In genomic region chr19:9406798-9407352, GRCh38 we compare ENCODE assay signal across 8 cellular contexts. TPM values are rescaled to one million over a fixed set of nuclear protein-coding genes. Genes with fewer than 3 reads are reported as not detected.
DNase-seq lines count a peak whose midpoint lies in the region; ATAC-seq and TF ChIP-seq lines count a peak whose summit lies in the region.

No MANE protein-coding gene starts in this region.

- TF ChIP-seq CTCF in GM23338 (conservative IDR thresholded peaks at IDR 0.05; ENCODE audit: low read depth in 2 of 2): no peak
- no peak for TF ChIP-seq CTCF in SK-N-SH (IDR thresholded peaks at IDR 0.05)

- DNase-seq in GM23338 (ENCODE audit: low spot score) (peak; percentile 6), SK-N-SH (peak; percentile 84), anterior cingulate cortex (lab: John Stamatoyannopoulos, UW) (peak in 43 of 58 donors; percentile 0 to 59 (median 16)), immature natural killer cell (peak; percentile 39 to 52 (median 44)), AML-193 (lab: John Stamatoyannopoulos, UW) (no peak), NCI-H187 treated with DMSO at 0.1 percent for 48 hours (lab: John Stamatoyannopoulos, UW) (no peak), NCI-H226 (no peak)
- DNase-seq in stimulated activated CD4-positive, alpha-beta T cell treated with anti-CD3 and anti-CD28 coated beads, Interleukin-2, amount 100 ng/mL, for 24 hours: peak; percentile 61 to 71

- H3K4me1 Mint-ChIP-seq in GM23338: no peaks in the 10 kb centered on the region
- peaks cover 26 to 34% of the 10 kb centered on the region in 2 donors for H3K4me1 Mint-ChIP-seq in immature natural killer cell

- ATAC-seq in GM23338: peak; percentile 64

- no peak overlapping the region for H3K4me3 Mint-ChIP-seq in GM23338
- H3K4me3 Mint-ChIP-seq in immature natural killer cell: peak overlapping the region; percentile 81 to 92 (median 83)

- H3K27me3 ChIP-seq in GM23338 (ENCODE audit: insufficient read depth) (no peaks in the 10 kb centered on the region), SK-N-SH (ENCODE audit: insufficient read depth) (no peaks in the 10 kb centered on the region)

- no peak overlapping the region for H3K9ac ChIP-seq in SK-N-SH

- H3K27ac Mint-ChIP-seq in GM23338 (no peak overlapping the region), immature natural killer cell (peak overlapping the region in 4 of 6 donors; percentile 51 to 75 (median 72))

- no peak overlapping the region for H3K4me2 ChIP-seq in GM23338
- H3K4me2 ChIP-seq in SK-N-SH: peak overlapping the region; percentile 50

- no peak for TF ChIP-seq EP300 in SK-N-SH (IDR thresholded peaks at IDR 0.05; ENCODE audit: borderline replicate concordance in 1 of 2, low read depth in 1 of 2, low read length in 1 of 2)

- H2AFZ ChIP-seq in GM23338: no peak overlapping the region
- H2AFZ ChIP-seq in SK-N-SH (ENCODE audit: low read depth): peak overlapping the region; percentile 78

- H3K79me2 ChIP-seq in GM23338 (replicated peaks; ENCODE audit: insufficient read depth) (no peaks in the 10 kb centered on the region), SK-N-SH (ENCODE audit: insufficient read depth) (no peaks in the 10 kb centered on the region)

- no peaks in the 10 kb centered on the region for H3K4me1 ChIP-seq in GM23338 (ENCODE audit: insufficient read depth)
- H3K4me1 ChIP-seq in SK-N-SH (ENCODE audit: control insufficient read depth in 1 of 2, insufficient read depth in 2 of 2, low read depth in 1 of 2, low read length in 1 of 2): no peaks in the 10 kb centered on the region; a peak in 1 of 4 replicates

- no peak for TF ChIP-seq RAD21 in SK-N-SH (IDR thresholded peaks at IDR 0.05; ENCODE audit: low read length)

- no peaks in the 10 kb centered on the region for H4K20me1 ChIP-seq in GM23338 (replicated peaks; ENCODE audit: insufficient read depth)
- H4K20me1 ChIP-seq in SK-N-SH (ENCODE audit: insufficient read depth): no peaks in the 10 kb centered on the region

- peaks cover 14% of the 10 kb centered on the region; the same call in 1 of the 2 replicates for H3K9me3 ChIP-seq in SK-N-SH

- 14% methylated on average over 25 of the region's 39 CpGs for WGBS in SK-N-SH (ENCODE audit: low lambda C conversion rate)

- H3K9me3 Mint-ChIP-seq in GM23338 (peaks cover 90% of the 10 kb centered on the region), immature natural killer cell (peaks cover 33 to 88% (median 80%) of the 10 kb centered on the region in 6 donors)

- H3K9me2 ChIP-seq in GM23338 (ENCODE audit: insufficient read depth) (no peaks in the 10 kb centered on the region), SK-N-SH (no peaks in the 10 kb centered on the region)

- H3K4me3 ChIP-seq in GM23338 (no peak overlapping the region), SK-N-SH (ENCODE audit: low read depth in 2 of 2, low read length in 1 of 2) (peak overlapping the region; percentile 44 to 53)

- H3K36me3 ChIP-seq in GM23338 (ENCODE audit: insufficient read depth): no peaks in the 10 kb centered on the region; the same call in 1 of the 2 replicates
- H3K36me3 ChIP-seq in SK-N-SH (replicated peaks in 1 of 2; ENCODE audit: control insufficient read depth in 1 of 2, insufficient read depth in 2 of 2, low read length in 1 of 2): peaks cover 0 to 5% of the 10 kb centered on the region in 2 experiments

- H3K27ac ChIP-seq in GM23338 (ENCODE audit: low read depth): no peak overlapping the region
- no peak overlapping the region for H3K27ac ChIP-seq in SK-N-SH (ENCODE audit: low read depth in 2 of 2, low read length in 1 of 2)

- CTCF ChIA-PET in SK-N-SH (lab: Yijun Ruan, JAX): interaction anchor here (1.7 kb wide), 1 partner anchor 37 kb away, joined by 4 read pairs; no protein-coding TSS in a partner anchor

- H3F3A ChIP-seq in GM23338 (replicated peaks; ENCODE audit: low read depth): no peaks in the 10 kb centered on the region
- no peaks in the 10 kb centered on the region for H3F3A ChIP-seq in SK-N-SH (replicated peaks; ENCODE audit: insufficient read depth)

- H3K27me3 Mint-ChIP-seq in GM23338 (ENCODE audit: insufficient read depth, low read depth, poor library complexity): peaks cover 17% of the 10 kb centered on the region
- peaks cover 6 to 10% (median 8%) of the 10 kb centered on the region in 3 donors for H3K27me3 Mint-ChIP-seq in immature natural killer cell (ENCODE audit: low read depth in 3 of 3)

- POLR2A ChIA-PET in SK-N-SH (lab: Yijun Ruan, JAX): no interaction called here

- H3K36me3 Mint-ChIP-seq in GM23338 (ENCODE audit: low read depth) (peaks cover 41% of the 10 kb centered on the region), immature natural killer cell (peaks cover 16 to 27% (median 19%) of the 10 kb centered on the region in 3 donors)

TF ChIP-seq in GM23338, 12 proteins besides CTCF, POLR2A, EP300 and RAD21 (continues in another document):
- no peak for TF ChIP-seq ETS1 (IDR thresholded peaks at IDR 0.05)
- TF ChIP-seq STAT1 (IDR thresholded peaks at IDR 0.05; ENCODE audit: unreplicated experiment): no peak
- no peak for TF ChIP-seq NANOG (IDR thresholded peaks at IDR 0.05; ENCODE audit: borderline replicate concordance)
- no peak for TF ChIP-seq ZNF331 (CRISPR knock-in tag; IDR thresholded peaks at IDR 0.05; ENCODE audit: low read depth)
- no peak for TF ChIP-seq JUNB (IDR thresholded peaks at IDR 0.05; ENCODE audit: unreplicated experiment)

TF ChIP-seq in SK-N-SH, 30 proteins besides CTCF, POLR2A, EP300 and RAD21 (continues in another document):
- no peak for TF ChIP-seq MEF2A (IDR thresholded peaks at IDR 0.05; ENCODE audit: borderline replicate concordance, low read depth)
- no peak for TF ChIP-seq ZBTB33 (IDR thresholded peaks at IDR 0.05; ENCODE audit: borderline replicate concordance, low read depth)
- TF ChIP-seq ELF1 (IDR thresholded peaks at IDR 0.05): peak; percentile 47
- TF ChIP-seq NRF1 (IDR thresholded peaks at IDR 0.05; ENCODE audit: low read depth, low read length): no peak
- TF ChIP-seq EZH2phosphoT487 (IDR thresholded peaks at IDR 0.05; ENCODE audit: borderline replicate concordance, low read depth): no peak
- TF ChIP-seq MXI1 (IDR thresholded peaks at IDR 0.05; ENCODE audit: low read depth, low read length): 0 out of 2 replicates have a peak, but pooled peaks have one; percentile 30
- no peak for TF ChIP-seq SMC3 (IDR thresholded peaks at IDR 0.05; ENCODE audit: low read depth, low read length)
- no peak for TF ChIP-seq REST (IDR thresholded peaks at IDR 0.05; ENCODE audit: low read depth, low read length)
- TF ChIP-seq MAX (IDR thresholded peaks at IDR 0.05; ENCODE audit: low read depth): peak; percentile 74
- no peak for TF ChIP-seq GATA2 (CRISPR knock-in tag; IDR thresholded peaks at IDR 0.05)

RNA-seq across cellular contexts. Expression of gene ZNF266, which starts 28.5 kb away (rescaled TPM):
- 12.0 and 13.9 TPM in 2 replicates for total RNA-seq in GM23338 (2014; rRNA removed; shearing (Covaris generic))
- polyA plus RNA-seq in GM23338 (2016; fragmentation: Nextera tagmentation; extraction: Ambion mirVana): 11.0 and 12.7 TPM in 2 replicates
- polyA plus RNA-seq in SK-N-SH (2012; rRNA removed): 11.1 and 19.6 TPM in 2 replicates
- 5.5 and 6.0 TPM in 2 replicates for polyA plus RNA-seq in SK-N-SH (2012; cell fraction: cytosol; rRNA removed)
- 46.3 and 87.1 TPM in 2 replicates for polyA plus RNA-seq in SK-N-SH (2012; cell fraction: nucleus; rRNA removed)
- polyA plus RNA-seq in immature natural killer cell: 10 to 100 TPM; 15.9 to 23.6 (median 19.6) TPM

RNA-seq across cellular contexts. Expression of gene ZNF177, which starts 44.1 kb away (rescaled TPM):
- 5.0 and 7.1 TPM in 2 replicates for total RNA-seq in GM23338 (2014; rRNA removed; shearing (Covaris generic))
- 5.6 and 5.8 TPM in 2 replicates for polyA plus RNA-seq in GM23338 (2016; fragmentation: Nextera tagmentation; extraction: Ambion mirVana)
- polyA plus RNA-seq in SK-N-SH (2012; rRNA removed): 2.6 and 3.6 TPM in 2 replicates
- 3.0 and 3.1 TPM in 2 replicates for polyA plus RNA-seq in SK-N-SH (2012; cell fraction: cytosol; rRNA removed)
- polyA plus RNA-seq in SK-N-SH (2012; cell fraction: nucleus; rRNA removed): 7.4 and 12.0 TPM in 2 replicates
- under 1 TPM in 1 of 3 donors, not detected in 2; 0.52 TPM for polyA plus RNA-seq in immature natural killer cell

Comparison
In these comparisons a context has a peak if more than half of its experiments do, and no peak if none do; other contexts are left out.
1. DNase-seq: peak in GM23338 (single experiment), SK-N-SH (single experiment), anterior cingulate cortex (43 of 58), immature natural killer cell (3 of 3) and stimulated activated CD4-positive, alpha-beta T cell treated with anti-CD3 and anti-CD28 coated beads, Interleukin-2, amount 100 ng/mL, for 24 hours (2 of 2); none in AML-193 (0 of 2), NCI-H187 treated with DMSO at 0.1 percent for 48 hours (single experiment) and NCI-H226 (single experiment).